In genomic region chr15:95709959-95710695, GRCh38 we compare ENCODE assay signal across 18 cellular contexts.
"Had no signal": no experiment of that assay in that cellular context is flagged by ENCODE, and none has a peak within 500 bp of the region (broad histone marks: within the 10 kb centered on the region; RNA-seq: fewer than 3 reads in every experiment).

No MANE protein-coding gene starts in this region.

- DNase-seq: effector memory CD4-positive, alpha-beta T cell; foreskin keratinocyte; immature natural killer cell; kidney; mesendoderm; naive B cell; nucleus accumbens; ovary; small intestine; stimulated activated CD4-positive, alpha-beta T cell treated with anti-CD3 and anti-CD28 coated beads, Interleukin-12 subunit alpha, Interleukin-12 subunit beta, amount 100 ng/mL, for 4 hours; stimulated activated naive CD4-positive, alpha-beta T cell; stomach; substantia nigra had no signal

- H3K9me3 ChIP-seq: ovary, right atrium auricular region, stomach, thoracic aorta had no signal

- H3K27ac Mint-ChIP-seq: immature natural killer cell, naive B cell, type B pancreatic cell had no signal

- H3K4me1 Mint-ChIP-seq: immature natural killer cell, naive B cell had no signal

- H3K36me3 Mint-ChIP-seq: naive B cell, type B pancreatic cell had no signal

- H3K27me3 ChIP-seq: foreskin keratinocyte, ovary, right atrium auricular region, stomach had no signal

- H3K27me3 Mint-ChIP-seq: naive B cell, type B pancreatic cell had no signal

- H3K4me3 Mint-ChIP-seq: immature natural killer cell, type B pancreatic cell had no signal

- FAIRE-seq: endometrium, kidney, small intestine, urothelium cell line had no signal

- H3K36me3 ChIP-seq: ovary, right atrium auricular region, stomach, thoracic aorta had no signal

- H3K27ac ChIP-seq: foreskin keratinocyte, ovary, right atrium auricular region, stomach, thoracic aorta had no signal

- H3K4me3 ChIP-seq: ovary, right atrium auricular region, stomach, thoracic aorta had no signal
